ENCODE assay signal across 1 cellular context in the genomic region with DNA sequence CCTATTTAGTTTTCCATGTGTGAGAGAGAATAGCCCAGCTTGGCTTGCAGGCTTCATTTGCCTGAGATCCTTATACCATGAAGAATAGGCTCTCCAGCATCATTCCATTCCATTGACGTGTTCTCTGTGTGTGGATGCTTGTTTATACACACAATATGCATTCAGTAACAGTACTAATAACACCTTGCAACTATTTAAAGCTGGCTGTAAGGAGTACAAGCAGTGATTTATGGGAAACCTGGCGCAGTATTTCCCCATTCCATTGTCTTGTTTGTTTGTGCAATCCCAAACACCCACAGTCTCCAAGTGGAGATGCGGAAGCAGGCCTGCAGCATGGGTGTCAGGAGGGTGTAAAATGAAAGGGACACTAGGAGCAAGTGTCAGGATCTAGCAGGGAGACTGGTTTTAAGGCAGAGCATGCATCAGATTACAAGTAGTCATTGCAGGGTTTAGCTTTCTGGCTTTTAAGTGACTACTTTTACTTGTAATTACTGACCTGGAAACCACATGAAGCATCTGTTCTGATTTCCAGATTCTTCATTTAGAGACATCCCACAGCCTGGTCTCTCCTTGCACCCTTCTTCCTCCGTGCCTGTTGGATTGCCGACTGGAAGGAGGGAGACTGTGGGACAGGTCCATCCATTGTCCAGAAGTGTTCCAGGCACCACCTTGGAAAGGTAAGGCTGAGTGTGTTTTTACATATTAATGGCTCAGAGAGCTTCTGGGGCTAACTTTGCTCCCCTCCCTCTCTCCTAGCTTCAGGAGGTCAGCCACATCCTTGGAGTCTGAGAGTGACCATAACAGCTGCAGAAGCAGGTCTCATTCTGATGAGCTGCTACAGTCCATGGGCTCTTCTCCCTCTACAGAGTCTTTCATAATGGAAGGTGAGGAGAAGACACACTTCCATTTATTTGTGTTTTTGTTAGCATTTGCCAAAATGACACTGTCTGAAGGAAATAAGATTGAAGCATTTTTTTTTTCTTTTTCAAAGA.
TF ChIP-seq lines count a peak whose summit lies in the region.

No MANE protein-coding gene starts in this region.

TF ChIP-seq in IMR-90, 13 proteins besides CTCF, POLR2A, EP300 and RAD21 (continued from another document):
- TF ChIP-seq CEBPB (IDR thresholded peaks at IDR 0.05; ENCODE audit: low read depth, low read length) = no peak
- TF ChIP-seq NFE2L2 (IDR thresholded peaks at IDR 0.05; ENCODE audit: low read depth, low read length) = no peak
- no peak for TF ChIP-seq MAZ (IDR thresholded peaks at IDR 0.05; ENCODE audit: borderline replicate concordance, low read depth, low read length)
- no peak for TF ChIP-seq MXI1 (IDR thresholded peaks at IDR 0.05; ENCODE audit: borderline replicate concordance, low read depth, low read length)
- TF ChIP-seq CHD1 (IDR thresholded peaks at IDR 0.05; ENCODE audit: low read depth, low read length) = no peak
- TF ChIP-seq RCOR1 (IDR thresholded peaks at IDR 0.05; ENCODE audit: insufficient replicate concordance, low read length) = no peak
- TF ChIP-seq BHLHE40 (IDR thresholded peaks at IDR 0.05; ENCODE audit: low read depth, low read length) = no peak
- TF ChIP-seq, protein P1, sequence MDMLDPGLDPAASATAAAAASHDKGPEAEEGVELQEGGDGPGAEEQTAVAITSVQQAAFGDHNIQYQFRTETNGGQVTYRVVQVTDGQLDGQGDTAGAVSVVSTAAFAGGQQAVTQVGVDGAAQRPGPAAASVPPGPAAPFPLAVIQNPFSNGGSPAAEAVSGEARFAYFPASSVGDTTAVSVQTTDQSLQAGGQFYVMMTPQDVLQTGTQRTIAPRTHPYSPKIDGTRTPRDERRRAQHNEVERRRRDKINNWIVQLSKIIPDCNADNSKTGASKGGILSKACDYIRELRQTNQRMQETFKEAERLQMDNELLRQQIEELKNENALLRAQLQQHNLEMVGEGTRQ (IDR thresholded peaks at IDR 0.05; ENCODE audit: low read depth, low read length) = no peak
- TF ChIP-seq, protein P2, sequence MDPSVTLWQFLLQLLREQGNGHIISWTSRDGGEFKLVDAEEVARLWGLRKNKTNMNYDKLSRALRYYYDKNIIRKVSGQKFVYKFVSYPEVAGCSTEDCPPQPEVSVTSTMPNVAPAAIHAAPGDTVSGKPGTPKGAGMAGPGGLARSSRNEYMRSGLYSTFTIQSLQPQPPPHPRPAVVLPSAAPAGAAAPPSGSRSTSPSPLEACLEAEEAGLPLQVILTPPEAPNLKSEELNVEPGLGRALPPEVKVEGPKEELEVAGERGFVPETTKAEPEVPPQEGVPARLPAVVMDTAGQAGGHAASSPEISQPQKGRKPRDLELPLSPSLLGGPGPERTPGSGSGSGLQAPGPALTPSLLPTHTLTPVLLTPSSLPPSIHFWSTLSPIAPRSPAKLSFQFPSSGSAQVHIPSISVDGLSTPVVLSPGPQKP (IDR thresholded peaks at IDR 0.05; ENCODE audit: borderline replicate concordance, low read depth, low read length) = no peak
